ENCODE assay signal across 1 cellular context in the genomic region with DNA sequence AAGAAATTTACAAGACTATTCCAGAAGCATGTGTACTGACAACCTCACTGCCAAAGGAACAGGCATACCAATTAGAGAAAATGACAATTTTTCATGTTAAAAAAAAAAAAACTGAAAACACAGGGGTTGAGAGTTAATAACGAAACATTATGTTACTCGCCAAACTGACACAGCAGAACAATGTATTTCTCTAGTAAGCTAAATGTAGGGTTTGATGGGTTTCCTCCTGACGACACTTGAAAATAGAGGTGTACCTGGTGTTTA.
TF ChIP-seq lines count a peak whose summit lies in the region.

No MANE protein-coding gene starts in this region.

TF ChIP-seq in H1, 55 proteins besides CTCF, POLR2A, EP300 and RAD21:
- TF ChIP-seq JUN (IDR thresholded peaks at IDR 0.05; ENCODE audit: low read depth, low read length) (no peak), KDM5A (IDR thresholded peaks at IDR 0.05; ENCODE audit: low read length) (no peak), RBBP5 (IDR thresholded peaks at IDR 0.05; ENCODE audit: borderline replicate concordance, low read depth, low read length) (no peak), CTBP2 (IDR thresholded peaks at IDR 0.05; ENCODE audit: borderline replicate concordance, insufficient read depth, insufficient read length, low read length) (no peak), TAF1 (IDR thresholded peaks at IDR 0.05; ENCODE audit: low read depth, low read length) (no peak), SP4 (IDR thresholded peaks at IDR 0.05; ENCODE audit: low read length) (no peak), CHD1 (IDR thresholded peaks at IDR 0.05; ENCODE audit: low read depth, low read length) (no peak), ZNF274 (IDR thresholded peaks at IDR 0.05; ENCODE audit: borderline replicate concordance, extremely low read depth, low read length) (no peak), GABPA (IDR thresholded peaks at IDR 0.05; ENCODE audit: borderline replicate concordance, insufficient read depth, low read length) (no peak), TEAD4 (IDR thresholded peaks at IDR 0.05; ENCODE audit: low read depth, low read length) (no peak), KDM1A (IDR thresholded peaks at IDR 0.05; ENCODE audit: borderline replicate concordance, low read length) (no peak), ATF2 (IDR thresholded peaks at IDR 0.05; ENCODE audit: low read length) (no peak), BRCA1 (IDR thresholded peaks at IDR 0.05; ENCODE audit: low read depth, low read length) (no peak), CREB1 (IDR thresholded peaks at IDR 0.05) (no peak), SUZ12 (IDR thresholded peaks at IDR 0.05; ENCODE audit: low read length) (no peak)
- TF ChIP-seq, protein P1, sequence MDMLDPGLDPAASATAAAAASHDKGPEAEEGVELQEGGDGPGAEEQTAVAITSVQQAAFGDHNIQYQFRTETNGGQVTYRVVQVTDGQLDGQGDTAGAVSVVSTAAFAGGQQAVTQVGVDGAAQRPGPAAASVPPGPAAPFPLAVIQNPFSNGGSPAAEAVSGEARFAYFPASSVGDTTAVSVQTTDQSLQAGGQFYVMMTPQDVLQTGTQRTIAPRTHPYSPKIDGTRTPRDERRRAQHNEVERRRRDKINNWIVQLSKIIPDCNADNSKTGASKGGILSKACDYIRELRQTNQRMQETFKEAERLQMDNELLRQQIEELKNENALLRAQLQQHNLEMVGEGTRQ (IDR thresholded peaks at IDR 0.05; ENCODE audit: low read length) = no peak
